ENCODE assay signal across 1 cellular context in the genomic region with DNA sequence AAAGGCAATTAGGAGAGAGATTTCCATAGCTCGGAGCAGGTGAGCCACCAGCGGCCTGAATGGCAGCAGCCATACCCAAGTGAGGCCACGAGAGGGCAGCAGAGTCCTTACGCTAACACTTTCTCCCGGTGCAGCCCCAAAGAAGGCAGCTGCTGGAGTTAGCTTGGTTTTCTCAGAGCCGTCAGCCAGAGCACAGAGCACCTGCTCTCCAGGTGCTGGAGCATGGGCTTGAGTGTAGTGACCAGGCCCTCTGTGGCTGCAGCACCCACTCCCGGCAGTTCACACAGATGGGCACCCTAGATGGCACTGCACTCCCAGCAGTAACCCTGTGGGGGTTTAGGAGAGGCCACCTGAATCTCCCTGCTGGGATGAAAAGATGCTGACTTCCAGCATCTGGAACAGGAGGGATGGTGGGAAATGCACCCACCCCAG.
TF ChIP-seq lines count a peak whose summit lies in the region.

No MANE protein-coding gene starts in this region.

TF ChIP-seq in HepG2, 621 proteins besides CTCF, POLR2A, EP300 and RAD21 (continued from another document and continues in another):
- TF ChIP-seq, protein P1, sequence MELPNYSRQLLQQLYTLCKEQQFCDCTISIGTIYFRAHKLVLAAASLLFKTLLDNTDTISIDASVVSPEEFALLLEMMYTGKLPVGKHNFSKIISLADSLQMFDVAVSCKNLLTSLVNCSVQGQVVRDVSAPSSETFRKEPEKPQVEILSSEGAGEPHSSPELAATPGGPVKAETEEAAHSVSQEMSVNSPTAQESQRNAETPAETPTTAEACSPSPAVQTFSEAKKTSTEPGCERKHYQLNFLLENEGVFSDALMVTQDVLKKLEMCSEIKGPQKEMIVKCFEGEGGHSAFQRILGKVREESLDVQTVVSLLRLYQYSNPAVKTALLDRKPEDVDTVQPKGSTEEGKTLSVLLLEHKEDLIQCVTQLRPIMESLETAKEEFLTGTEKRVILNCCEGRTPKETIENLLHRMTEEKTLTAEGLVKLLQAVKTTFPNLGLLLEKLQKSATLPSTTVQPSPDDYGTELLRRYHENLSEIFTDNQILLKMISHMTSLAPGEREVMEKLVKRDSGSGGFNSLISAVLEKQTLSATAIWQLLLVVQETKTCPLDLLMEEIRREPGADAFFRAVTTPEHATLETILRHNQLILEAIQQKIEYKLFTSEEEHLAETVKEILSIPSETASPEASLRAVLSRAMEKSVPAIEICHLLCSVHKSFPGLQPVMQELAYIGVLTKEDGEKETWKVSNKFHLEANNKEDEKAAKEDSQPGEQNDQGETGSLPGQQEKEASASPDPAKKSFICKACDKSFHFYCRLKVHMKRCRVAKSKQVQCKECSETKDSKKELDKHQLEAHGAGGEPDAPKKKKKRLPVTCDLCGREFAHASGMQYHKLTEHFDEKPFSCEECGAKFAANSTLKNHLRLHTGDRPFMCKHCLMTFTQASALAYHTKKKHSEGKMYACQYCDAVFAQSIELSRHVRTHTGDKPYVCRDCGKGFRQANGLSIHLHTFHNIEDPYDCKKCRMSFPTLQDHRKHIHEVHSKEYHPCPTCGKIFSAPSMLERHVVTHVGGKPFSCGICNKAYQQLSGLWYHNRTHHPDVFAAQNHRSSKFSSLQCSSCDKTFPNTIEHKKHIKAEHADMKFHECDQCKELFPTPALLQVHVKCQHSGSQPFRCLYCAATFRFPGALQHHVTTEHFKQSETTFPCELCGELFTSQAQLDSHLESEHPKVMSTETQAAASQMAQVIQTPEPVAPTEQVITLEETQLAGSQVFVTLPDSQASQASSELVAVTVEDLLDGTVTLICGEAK (IDR thresholded peaks at IDR 0.05) = no peak
- TF ChIP-seq, protein P1 (CRISPR knock-in tag; IDR thresholded peaks at IDR 0.05) = no peak
- TF ChIP-seq, protein P2, sequence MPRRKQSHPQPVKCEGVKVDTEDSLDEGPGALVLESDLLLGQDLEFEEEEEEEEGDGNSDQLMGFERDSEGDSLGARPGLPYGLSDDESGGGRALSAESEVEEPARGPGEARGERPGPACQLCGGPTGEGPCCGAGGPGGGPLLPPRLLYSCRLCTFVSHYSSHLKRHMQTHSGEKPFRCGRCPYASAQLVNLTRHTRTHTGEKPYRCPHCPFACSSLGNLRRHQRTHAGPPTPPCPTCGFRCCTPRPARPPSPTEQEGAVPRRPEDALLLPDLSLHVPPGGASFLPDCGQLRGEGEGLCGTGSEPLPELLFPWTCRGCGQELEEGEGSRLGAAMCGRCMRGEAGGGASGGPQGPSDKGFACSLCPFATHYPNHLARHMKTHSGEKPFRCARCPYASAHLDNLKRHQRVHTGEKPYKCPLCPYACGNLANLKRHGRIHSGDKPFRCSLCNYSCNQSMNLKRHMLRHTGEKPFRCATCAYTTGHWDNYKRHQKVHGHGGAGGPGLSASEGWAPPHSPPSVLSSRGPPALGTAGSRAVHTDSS (CRISPR knock-in tag; conservative IDR thresholded peaks at IDR 0.05) = no peak
- TF ChIP-seq, protein P3, sequence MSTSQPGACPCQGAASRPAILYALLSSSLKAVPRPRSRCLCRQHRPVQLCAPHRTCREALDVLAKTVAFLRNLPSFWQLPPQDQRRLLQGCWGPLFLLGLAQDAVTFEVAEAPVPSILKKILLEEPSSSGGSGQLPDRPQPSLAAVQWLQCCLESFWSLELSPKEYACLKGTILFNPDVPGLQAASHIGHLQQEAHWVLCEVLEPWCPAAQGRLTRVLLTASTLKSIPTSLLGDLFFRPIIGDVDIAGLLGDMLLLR (CRISPR knock-in tag; IDR thresholded peaks at IDR 0.05) = no peak
- TF ChIP-seq ONECUT2 (CRISPR knock-in tag; IDR thresholded peaks at IDR 0.05) = no peak
- 0 out of 2 replicates have a peak, but pooled peaks have one; percentile 36 for TF ChIP-seq RXRA (CRISPR knock-in tag; IDR thresholded peaks at IDR 0.05)
- TF ChIP-seq, protein P4, sequence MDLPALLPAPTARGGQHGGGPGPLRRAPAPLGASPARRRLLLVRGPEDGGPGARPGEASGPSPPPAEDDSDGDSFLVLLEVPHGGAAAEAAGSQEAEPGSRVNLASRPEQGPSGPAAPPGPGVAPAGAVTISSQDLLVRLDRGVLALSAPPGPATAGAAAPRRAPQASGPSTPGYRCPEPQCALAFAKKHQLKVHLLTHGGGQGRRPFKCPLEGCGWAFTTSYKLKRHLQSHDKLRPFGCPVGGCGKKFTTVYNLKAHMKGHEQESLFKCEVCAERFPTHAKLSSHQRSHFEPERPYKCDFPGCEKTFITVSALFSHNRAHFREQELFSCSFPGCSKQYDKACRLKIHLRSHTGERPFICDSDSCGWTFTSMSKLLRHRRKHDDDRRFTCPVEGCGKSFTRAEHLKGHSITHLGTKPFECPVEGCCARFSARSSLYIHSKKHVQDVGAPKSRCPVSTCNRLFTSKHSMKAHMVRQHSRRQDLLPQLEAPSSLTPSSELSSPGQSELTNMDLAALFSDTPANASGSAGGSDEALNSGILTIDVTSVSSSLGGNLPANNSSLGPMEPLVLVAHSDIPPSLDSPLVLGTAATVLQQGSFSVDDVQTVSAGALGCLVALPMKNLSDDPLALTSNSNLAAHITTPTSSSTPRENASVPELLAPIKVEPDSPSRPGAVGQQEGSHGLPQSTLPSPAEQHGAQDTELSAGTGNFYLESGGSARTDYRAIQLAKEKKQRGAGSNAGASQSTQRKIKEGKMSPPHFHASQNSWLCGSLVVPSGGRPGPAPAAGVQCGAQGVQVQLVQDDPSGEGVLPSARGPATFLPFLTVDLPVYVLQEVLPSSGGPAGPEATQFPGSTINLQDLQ (CRISPR knock-in tag; IDR thresholded peaks at IDR 0.05) = no peak; the same call in 1 of the 2 replicates
- TF ChIP-seq, protein P5, sequence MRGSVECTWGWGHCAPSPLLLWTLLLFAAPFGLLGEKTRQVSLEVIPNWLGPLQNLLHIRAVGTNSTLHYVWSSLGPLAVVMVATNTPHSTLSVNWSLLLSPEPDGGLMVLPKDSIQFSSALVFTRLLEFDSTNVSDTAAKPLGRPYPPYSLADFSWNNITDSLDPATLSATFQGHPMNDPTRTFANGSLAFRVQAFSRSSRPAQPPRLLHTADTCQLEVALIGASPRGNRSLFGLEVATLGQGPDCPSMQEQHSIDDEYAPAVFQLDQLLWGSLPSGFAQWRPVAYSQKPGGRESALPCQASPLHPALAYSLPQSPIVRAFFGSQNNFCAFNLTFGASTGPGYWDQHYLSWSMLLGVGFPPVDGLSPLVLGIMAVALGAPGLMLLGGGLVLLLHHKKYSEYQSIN (CRISPR knock-in tag; IDR thresholded peaks at IDR 0.05; ENCODE audit: borderline replicate concordance) = no peak
- no peak for TF ChIP-seq KDM6A (CRISPR knock-in tag; IDR thresholded peaks at IDR 0.05; ENCODE audit: low read depth)
- TF ChIP-seq ZFP82 (CRISPR knock-in tag; IDR thresholded peaks at IDR 0.05; ENCODE audit: borderline replicate concordance) = no peak
- 0 out of 2 replicates have a peak, but pooled peaks have one; percentile 17 for TF ChIP-seq FOXO1 (CRISPR knock-in tag; IDR thresholded peaks at IDR 0.05)
- TF ChIP-seq NR3C1 (CRISPR knock-in tag; IDR thresholded peaks at IDR 0.05) = no peak
- TF ChIP-seq ZNF782 (CRISPR knock-in tag; IDR thresholded peaks at IDR 0.05; ENCODE audit: borderline replicate concordance) = no peak
- TF ChIP-seq, protein P6, sequence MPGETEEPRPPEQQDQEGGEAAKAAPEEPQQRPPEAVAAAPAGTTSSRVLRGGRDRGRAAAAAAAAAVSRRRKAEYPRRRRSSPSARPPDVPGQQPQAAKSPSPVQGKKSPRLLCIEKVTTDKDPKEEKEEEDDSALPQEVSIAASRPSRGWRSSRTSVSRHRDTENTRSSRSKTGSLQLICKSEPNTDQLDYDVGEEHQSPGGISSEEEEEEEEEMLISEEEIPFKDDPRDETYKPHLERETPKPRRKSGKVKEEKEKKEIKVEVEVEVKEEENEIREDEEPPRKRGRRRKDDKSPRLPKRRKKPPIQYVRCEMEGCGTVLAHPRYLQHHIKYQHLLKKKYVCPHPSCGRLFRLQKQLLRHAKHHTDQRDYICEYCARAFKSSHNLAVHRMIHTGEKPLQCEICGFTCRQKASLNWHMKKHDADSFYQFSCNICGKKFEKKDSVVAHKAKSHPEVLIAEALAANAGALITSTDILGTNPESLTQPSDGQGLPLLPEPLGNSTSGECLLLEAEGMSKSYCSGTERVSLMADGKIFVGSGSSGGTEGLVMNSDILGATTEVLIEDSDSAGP (CRISPR knock-in tag; IDR thresholded peaks at IDR 0.05; ENCODE audit: borderline replicate concordance) = peak; percentile 66; the same call in 1 of the 2 replicates
- peak; percentile 75; the same call in 1 of the 2 replicates for TF ChIP-seq BORCS8-MEF2B (CRISPR knock-in tag; IDR thresholded peaks at IDR 0.05)
- TF ChIP-seq RARG (CRISPR knock-in tag; IDR thresholded peaks at IDR 0.05; ENCODE audit: low read depth) = no peak
- TF ChIP-seq, protein P7, sequence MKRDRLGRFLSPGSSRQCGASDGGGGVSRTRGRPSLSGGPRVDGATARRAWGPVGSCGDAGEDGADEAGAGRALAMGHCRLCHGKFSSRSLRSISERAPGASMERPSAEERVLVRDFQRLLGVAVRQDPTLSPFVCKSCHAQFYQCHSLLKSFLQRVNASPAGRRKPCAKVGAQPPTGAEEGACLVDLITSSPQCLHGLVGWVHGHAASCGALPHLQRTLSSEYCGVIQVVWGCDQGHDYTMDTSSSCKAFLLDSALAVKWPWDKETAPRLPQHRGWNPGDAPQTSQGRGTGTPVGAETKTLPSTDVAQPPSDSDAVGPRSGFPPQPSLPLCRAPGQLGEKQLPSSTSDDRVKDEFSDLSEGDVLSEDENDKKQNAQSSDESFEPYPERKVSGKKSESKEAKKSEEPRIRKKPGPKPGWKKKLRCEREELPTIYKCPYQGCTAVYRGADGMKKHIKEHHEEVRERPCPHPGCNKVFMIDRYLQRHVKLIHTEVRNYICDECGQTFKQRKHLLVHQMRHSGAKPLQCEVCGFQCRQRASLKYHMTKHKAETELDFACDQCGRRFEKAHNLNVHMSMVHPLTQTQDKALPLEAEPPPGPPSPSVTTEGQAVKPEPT (CRISPR knock-in tag; IDR thresholded peaks at IDR 0.05; ENCODE audit: low read depth) = no peak
- peak; percentile 46; the same call in 1 of the 2 replicates for TF ChIP-seq ZNF124 (CRISPR knock-in tag; IDR thresholded peaks at IDR 0.05)
- TF ChIP-seq DNMT1 (CRISPR knock-in tag; IDR thresholded peaks at IDR 0.05) = no peak
- TF ChIP-seq, protein P8, sequence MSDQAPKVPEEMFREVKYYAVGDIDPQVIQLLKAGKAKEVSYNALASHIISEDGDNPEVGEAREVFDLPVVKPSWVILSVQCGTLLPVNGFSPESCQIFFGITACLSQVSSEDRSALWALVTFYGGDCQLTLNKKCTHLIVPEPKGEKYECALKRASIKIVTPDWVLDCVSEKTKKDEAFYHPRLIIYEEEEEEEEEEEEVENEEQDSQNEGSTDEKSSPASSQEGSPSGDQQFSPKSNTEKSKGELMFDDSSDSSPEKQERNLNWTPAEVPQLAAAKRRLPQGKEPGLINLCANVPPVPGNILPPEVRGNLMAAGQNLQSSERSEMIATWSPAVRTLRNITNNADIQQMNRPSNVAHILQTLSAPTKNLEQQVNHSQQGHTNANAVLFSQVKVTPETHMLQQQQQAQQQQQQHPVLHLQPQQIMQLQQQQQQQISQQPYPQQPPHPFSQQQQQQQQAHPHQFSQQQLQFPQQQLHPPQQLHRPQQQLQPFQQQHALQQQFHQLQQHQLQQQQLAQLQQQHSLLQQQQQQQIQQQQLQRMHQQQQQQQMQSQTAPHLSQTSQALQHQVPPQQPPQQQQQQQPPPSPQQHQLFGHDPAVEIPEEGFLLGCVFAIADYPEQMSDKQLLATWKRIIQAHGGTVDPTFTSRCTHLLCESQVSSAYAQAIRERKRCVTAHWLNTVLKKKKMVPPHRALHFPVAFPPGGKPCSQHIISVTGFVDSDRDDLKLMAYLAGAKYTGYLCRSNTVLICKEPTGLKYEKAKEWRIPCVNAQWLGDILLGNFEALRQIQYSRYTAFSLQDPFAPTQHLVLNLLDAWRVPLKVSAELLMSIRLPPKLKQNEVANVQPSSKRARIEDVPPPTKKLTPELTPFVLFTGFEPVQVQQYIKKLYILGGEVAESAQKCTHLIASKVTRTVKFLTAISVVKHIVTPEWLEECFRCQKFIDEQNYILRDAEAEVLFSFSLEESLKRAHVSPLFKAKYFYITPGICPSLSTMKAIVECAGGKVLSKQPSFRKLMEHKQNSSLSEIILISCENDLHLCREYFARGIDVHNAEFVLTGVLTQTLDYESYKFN (CRISPR knock-in tag; conservative IDR thresholded peaks at IDR 0.05) = no peak
- TF ChIP-seq FOXA3 (CRISPR knock-in tag; IDR thresholded peaks at IDR 0.05) = no peak
- TF ChIP-seq HMG20A (CRISPR knock-in tag; IDR thresholded peaks at IDR 0.05; ENCODE audit: borderline replicate concordance) = no peak
- TF ChIP-seq, protein P9, sequence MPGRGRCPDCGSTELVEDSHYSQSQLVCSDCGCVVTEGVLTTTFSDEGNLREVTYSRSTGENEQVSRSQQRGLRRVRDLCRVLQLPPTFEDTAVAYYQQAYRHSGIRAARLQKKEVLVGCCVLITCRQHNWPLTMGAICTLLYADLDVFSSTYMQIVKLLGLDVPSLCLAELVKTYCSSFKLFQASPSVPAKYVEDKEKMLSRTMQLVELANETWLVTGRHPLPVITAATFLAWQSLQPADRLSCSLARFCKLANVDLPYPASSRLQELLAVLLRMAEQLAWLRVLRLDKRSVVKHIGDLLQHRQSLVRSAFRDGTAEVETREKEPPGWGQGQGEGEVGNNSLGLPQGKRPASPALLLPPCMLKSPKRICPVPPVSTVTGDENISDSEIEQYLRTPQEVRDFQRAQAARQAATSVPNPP (CRISPR knock-in tag; IDR thresholded peaks at IDR 0.05) = no peak
- TF ChIP-seq, protein P10, sequence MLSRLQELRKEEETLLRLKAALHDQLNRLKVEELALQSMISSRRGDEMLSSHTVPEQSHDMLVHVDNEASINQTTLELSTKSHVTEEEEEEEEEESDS (CRISPR knock-in tag; IDR thresholded peaks at IDR 0.05; ENCODE audit: borderline replicate concordance) = no peak
- no peak for TF ChIP-seq ZNF30 (CRISPR knock-in tag; IDR thresholded peaks at IDR 0.05)
- no peak for TF ChIP-seq ZFY (CRISPR knock-in tag; IDR thresholded peaks at IDR 0.05)
- no peak for TF ChIP-seq ZNF235 (CRISPR knock-in tag; IDR thresholded peaks at IDR 0.05; ENCODE audit: borderline replicate concordance)
